34 cellular contexts compared by ENCODE assay signal in genomic region chr19:28284389-28284788, GRCh38.
DNase-seq lines count a peak whose midpoint lies in the region; ATAC-seq, FAIRE-seq and TF ChIP-seq lines count a peak whose summit lies in the region.
"Had no signal": no experiment of that assay in that cellular context is flagged by ENCODE, and none has a peak within 500 bp of the region (broad histone marks: within the 10 kb centered on the region; RNA-seq: fewer than 3 reads in every experiment).

No MANE protein-coding gene starts in this region.

- H3K27ac Mint-ChIP-seq in CD8-positive, alpha-beta T cell: no peak overlapping the region
- H3K27ac Mint-ChIP-seq: B cell; CD14-positive monocyte; CD4-positive, alpha-beta memory T cell; CD4-positive, alpha-beta T cell; CD4-positive, CD25-positive, alpha-beta regulatory T cell; CD8-positive, alpha-beta memory T cell had no signal

- no peaks in the 10 kb centered on the region for H3K79me2 ChIP-seq in HepG2 (ENCODE audit: insufficient read depth, low read length)

- TF ChIP-seq CTCF in HepG2 (CRISPR knock-in tag; IDR thresholded peaks at IDR 0.05): no peak
- TF ChIP-seq CTCF in right lobe of liver (IDR thresholded peaks at IDR 0.05): no peak
- no peak for TF ChIP-seq CTCF in HEK293 (tag by site-specific recombination; IDR thresholded peaks at IDR 0.05)
- no peak for TF ChIP-seq CTCF in WERI-Rb-1 (IDR thresholded peaks at IDR 0.05; ENCODE audit: low read depth, low read length)
- TF ChIP-seq CTCF in CD8-positive, alpha-beta T cell (IDR thresholded peaks at IDR 0.05): no peak

- no peaks in the 10 kb centered on the region for H3K36me3 Mint-ChIP-seq in CD8-positive, alpha-beta T cell
- H3K36me3 Mint-ChIP-seq: CD14-positive monocyte; CD4-positive, CD25-positive, alpha-beta regulatory T cell had no signal

- H3K9me3 Mint-ChIP-seq in CD8-positive, alpha-beta T cell: peaks cover 15% of the 10 kb centered on the region

- H3K27ac ChIP-seq in HepG2 (ENCODE audit: extremely low read length, insufficient read depth, low read length) (no peak overlapping the region), right lobe of liver (no peak overlapping the region), HEK293 (ENCODE audit: extremely low read depth, low read depth, low read length) (no peak overlapping the region), WERI-Rb-1 (no peak overlapping the region)
- H3K27ac ChIP-seq in CD8-positive, alpha-beta T cell (ENCODE audit: low read depth, low read length): no peak overlapping the region
- H3K27ac ChIP-seq: 22Rv1; A549; BLaER1; BLaER1 treated with 17β-estradiol and CSF1 and Interleukin-3, amounts not matched to agents 10 nM and 100 nM; C4-2B had no signal

- TF ChIP-seq RAD21 in HepG2 (CRISPR knock-in tag; IDR thresholded peaks at IDR 0.05): no peak

- H3K27me3 ChIP-seq in HepG2 (ENCODE audit: control insufficient read depth in 1 of 2, insufficient read depth in 2 of 2, low read length in 2 of 2) (no peaks in the 10 kb centered on the region), right lobe of liver (no peaks in the 10 kb centered on the region), WERI-Rb-1 (ENCODE audit: insufficient read depth, low read depth, severe bottlenecking) (peaks cover 5% of the 10 kb centered on the region)
- no peaks in the 10 kb centered on the region for H3K27me3 ChIP-seq in CD8-positive, alpha-beta T cell (ENCODE audit: insufficient read depth, low read length)
- H3K27me3 ChIP-seq: BE2C; BLaER1; BLaER1 treated with 17β-estradiol and CSF1 and Interleukin-3, amounts not matched to agents 10 nM and 100 nM had no signal

- H3K4me2 ChIP-seq in HepG2 (ENCODE audit: low read depth, low read length): no peak overlapping the region
- H3K4me2 ChIP-seq: A549; BLaER1; BLaER1 treated with 17β-estradiol and CSF1 and Interleukin-3, amounts not matched to agents 10 nM and 100 nM had no signal

- H3K9me3 ChIP-seq in HepG2 (ENCODE audit: low read length) (peaks cover 94% of the 10 kb centered on the region), right lobe of liver (no peaks in the 10 kb centered on the region), HEK293 (ENCODE audit: control insufficient read depth, insufficient read depth, low read depth, low read length) (peaks cover 22% of the 10 kb centered on the region), WERI-Rb-1 (ENCODE audit: severe bottlenecking) (peaks cover 3% of the 10 kb centered on the region)
- H3K9me3 ChIP-seq in CD8-positive, alpha-beta T cell (ENCODE audit: low read length): no peaks in the 10 kb centered on the region
- H3K9me3 ChIP-seq: BE2C, Caco-2 had no signal

- peaks cover 12% of the 10 kb centered on the region for H3K4me1 Mint-ChIP-seq in CD8-positive, alpha-beta T cell (ENCODE audit: low read depth)
- H3K4me1 Mint-ChIP-seq: B cell; CD14-positive monocyte; CD4-positive, alpha-beta memory T cell; CD4-positive, CD25-positive, alpha-beta regulatory T cell; CD8-positive, alpha-beta memory T cell had no signal

- intact Hi-C loops in HepG2 (cut with micrococcal nuclease; ENCODE audit: unreplicated experiment) (no loop called here), right lobe of liver (cut with DNase I) (no loop called here)
- intact Hi-C loops in CD8-positive, alpha-beta T cell (cut with DNase I, micrococcal nuclease): no loop called here

- H4K20me1 ChIP-seq in HepG2 (ENCODE audit: insufficient read depth, low read length): no peaks in the 10 kb centered on the region
- H4K20me1 ChIP-seq: BLaER1; BLaER1 treated with 17β-estradiol and CSF1 and Interleukin-3, amounts not matched to agents 10 nM and 100 nM had no signal

- peaks cover 2% of the 10 kb centered on the region for H3K27me3 Mint-ChIP-seq in CD8-positive, alpha-beta T cell (ENCODE audit: low read depth)
- H3K27me3 Mint-ChIP-seq: B cell; CD4-positive, alpha-beta memory T cell; CD4-positive, alpha-beta T cell; CD4-positive, CD25-positive, alpha-beta regulatory T cell had no signal

- H3K4me3 ChIP-seq in HepG2 (replicated peaks in 1 of 3; ENCODE audit: insufficient read depth in 1 of 3, low read depth in 2 of 3, low read length in 3 of 3) (no peak overlapping the region), right lobe of liver (no peak overlapping the region), HEK293 (ENCODE audit: low read depth, low read length) (no peak overlapping the region), WERI-Rb-1 (ENCODE audit: low read depth, low read length) (no peak overlapping the region)
- no peak overlapping the region for H3K4me3 ChIP-seq in CD8-positive, alpha-beta T cell (ENCODE audit: low read depth, low read length)
- H3K4me3 ChIP-seq: A549; BLaER1; BLaER1 treated with 17β-estradiol and CSF1 and Interleukin-3, amounts not matched to agents 10 nM and 100 nM had no signal

- POLR2A ChIA-PET in HepG2 (lab: Yijun Ruan, JAX) (no interaction called here), HEK293 (lab: Yijun Ruan, JAX) (no interaction called here)
- POLR2A ChIA-PET in CD8-positive, alpha-beta T cell (lab: Charles Lee): no interaction called here

- no peak for FAIRE-seq in HepG2 (lab: Jason Lieb, UNC)
- peak; percentile 66 for FAIRE-seq in urothelium cell line (lab: Jason Lieb, UNC)
- FAIRE-seq: A204.1, A549, D721Med had no signal

- in situ Hi-C loops in HepG2 (cut with HindIII; ENCODE audit: extremely low pct_ligation_motif_present, low pct_unique_long_range_greater_than_20kb): no loop called here

- H3K4me3 Mint-ChIP-seq in CD8-positive, alpha-beta T cell: no peak overlapping the region
- H3K4me3 Mint-ChIP-seq: B cell; CD14-positive monocyte; CD4-positive, alpha-beta memory T cell; CD4-positive, alpha-beta T cell; CD4-positive, CD25-positive, alpha-beta regulatory T cell; CD8-positive, alpha-beta memory T cell had no signal

- no peak for TF ChIP-seq EP300 in HepG2 (IDR thresholded peaks at IDR 0.05; ENCODE audit: low read depth in 2 of 2, low read length in 2 of 2)
- TF ChIP-seq EP300 in HepG2 (CRISPR knock-in tag; IDR thresholded peaks at IDR 0.05; ENCODE audit: borderline replicate concordance): no peak

- TF ChIP-seq POLR2A in HepG2 (IDR thresholded peaks at IDR 0.05; ENCODE audit: insufficient read depth in 1 of 2, low read depth in 2 of 2, low read length in 2 of 2) (no peak), right lobe of liver (IDR thresholded peaks at IDR 0.05) (no peak)

- ATAC-seq in HepG2: no peak
- no peak for ATAC-seq in right lobe of liver
- ATAC-seq in CD8-positive, alpha-beta T cell: no peak
- ATAC-seq: A549 had no signal

- no peak overlapping the region for H3K9ac ChIP-seq in HepG2 (ENCODE audit: insufficient read depth, low read depth, low read length)
- H3K9ac ChIP-seq: BLaER1; BLaER1 treated with 17β-estradiol and CSF1 and Interleukin-3, amounts not matched to agents 10 nM and 100 nM had no signal

- H2AFZ ChIP-seq in HepG2 (ENCODE audit: low read length): no peak overlapping the region

- CTCF ChIA-PET in HepG2 (lab: Yijun Ruan, JAX; ENCODE audit: low intra/inter-chr PET ratio, low total read pairs): no interaction called here
- CTCF ChIA-PET in HEK293 (lab: Yijun Ruan, JAX): no interaction called here
- CTCF ChIA-PET in CD8-positive, alpha-beta T cell (lab: Charles Lee): no interaction called here

- no peaks in the 10 kb centered on the region for H3K36me3 ChIP-seq in HepG2 (replicated peaks in 1 of 2; ENCODE audit: control insufficient read depth in 1 of 2, insufficient read depth in 2 of 2, low read length in 2 of 2)
- no peaks in the 10 kb centered on the region for H3K36me3 ChIP-seq in right lobe of liver
- no peaks in the 10 kb centered on the region; a peak in 1 of 3 replicates for H3K36me3 ChIP-seq in HEK293 (ENCODE audit: control insufficient read depth in 2 of 2, insufficient read depth in 1 of 2, low read length in 2 of 2)
- no peaks in the 10 kb centered on the region for H3K36me3 ChIP-seq in WERI-Rb-1
- no peaks in the 10 kb centered on the region for H3K36me3 ChIP-seq in CD8-positive, alpha-beta T cell (ENCODE audit: insufficient read depth, low read length)
- H3K36me3 ChIP-seq: BE2C; BLaER1; BLaER1 treated with 17β-estradiol and CSF1 and Interleukin-3, amounts not matched to agents 10 nM and 100 nM had no signal

- H3K4me1 ChIP-seq in HepG2 (ENCODE audit: insufficient read depth, low read length): no peaks in the 10 kb centered on the region
- H3K4me1 ChIP-seq in right lobe of liver: no peaks in the 10 kb centered on the region
- peaks cover 19% of the 10 kb centered on the region for H3K4me1 ChIP-seq in HEK293 (ENCODE audit: control insufficient read depth, insufficient read depth, low read length)
- H3K4me1 ChIP-seq in CD8-positive, alpha-beta T cell (ENCODE audit: insufficient read depth, low read length): no peaks in the 10 kb centered on the region
- H3K4me1 ChIP-seq: A549, BE2C, Caco-2 had no signal

- BruUV-seq in HepG2 (replicated peaks; lab: Mats Ljungman, UMichigan): no TSS peak

- DNase-seq in HepG2 (ENCODE audit: low spot score) (no peak), right lobe of liver (no peak), urothelium cell line (ENCODE audit: low spot score) (no peak), WERI-Rb-1 (no peak)
- DNase-seq in CD8-positive, alpha-beta T cell: no peak
- DNase-seq: 8988T; ACHN; AML-193; BE2C; C1 segment of cervical spinal cord; Caco-2; Calu3; CD4-positive, alpha-beta memory T cell; CD4-positive, alpha-beta T cell; CD4-positive, CD25-positive, alpha-beta regulatory T cell; CD8-positive, alpha-beta memory T cell; COR-L47; DMS 273 treated with DMSO at 0.1 percent for 48 hours; DMS153; DMS53; DMS79; DMS79 treated with DMSO at 0.1 percent for 48 hours; DND-41; EL had no signal

TF ChIP-seq in HEK293, 187 proteins besides CTCF, POLR2A, EP300 and RAD21 (continues in another document):
- TF ChIP-seq ZNF132 (tag by site-specific recombination; IDR thresholded peaks at IDR 0.05; ENCODE audit: borderline replicate concordance) (no peak), ZNF776 (tag by site-specific recombination; IDR thresholded peaks at IDR 0.05; ENCODE audit: borderline replicate concordance) (0 out of 2 replicates have a peak, but pooled peaks have one; percentile 39), ZNF366 (tag by site-specific recombination; conservative IDR thresholded peaks at IDR 0.05) (peak; percentile 19; the same call in 1 of the 2 replicates)

Comparison
In these comparisons a context has a peak if more than half of its experiments do, and no peak if none do; other contexts are left out.
1. Of the 63 proteins assayed by ChIP-seq in both HepG2 and HEK293: peak only in HepG2: none; only in HEK293: SALL2, ZNF776 and ZNF777; in both: none; in neither: 60.